ENCODE assay signal across 15 cellular contexts in the genomic region with DNA sequence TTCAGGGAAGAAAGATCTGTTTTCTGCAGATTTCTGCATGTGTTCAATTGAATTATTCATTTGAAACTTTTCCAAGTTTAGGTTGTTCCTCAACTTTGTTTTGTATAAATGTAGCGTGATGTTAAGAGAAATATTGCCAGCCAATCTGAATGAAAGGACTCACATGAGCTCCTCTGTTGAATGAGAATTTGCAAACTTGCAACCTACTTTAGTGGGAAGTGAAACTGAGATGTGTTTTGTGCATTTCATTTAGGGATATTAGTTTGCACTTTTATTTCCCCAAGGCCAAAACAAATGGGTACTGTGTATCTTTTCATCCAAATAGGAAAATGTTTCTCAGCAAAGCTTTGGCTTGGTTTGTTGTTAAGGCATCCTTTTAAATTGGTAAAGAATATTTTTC.
DNase-seq lines count a peak whose midpoint lies in the region; ATAC-seq and TF ChIP-seq lines count a peak whose summit lies in the region.
"Had no signal": no experiment of that assay in that cellular context is flagged by ENCODE, and none has a peak within 500 bp of the region (broad histone marks: within the 10 kb centered on the region; RNA-seq: fewer than 3 reads in every experiment).

No MANE protein-coding gene starts in this region.

- H3K4me3 ChIP-seq in OCI-LY7 (ENCODE audit: low read depth, low read length, poor library complexity, severe bottlenecking) (no peak overlapping the region), GM23248 (no peak overlapping the region), coronary artery (no peak overlapping the region)
- H3K4me3 ChIP-seq: dorsolateral prefrontal cortex, uterus had no signal

- intact Hi-C loops in OCI-LY7 (cut with micrococcal nuclease; ENCODE audit: unreplicated experiment) = no loop called here

- H3K79me2 ChIP-seq in OCI-LY7 (ENCODE audit: insufficient read depth, low read depth, low read length) (no peaks in the 10 kb centered on the region), GM23248 (ENCODE audit: insufficient read depth) (no peaks in the 10 kb centered on the region)

- no peak overlapping the region for H3K27ac ChIP-seq in OCI-LY7 (ENCODE audit: low read depth, low read length, poor library complexity, severe bottlenecking)
- no peak overlapping the region for H3K27ac ChIP-seq in GM23248
- no peak overlapping the region for H3K27ac ChIP-seq in coronary artery
- H3K27ac ChIP-seq: dorsolateral prefrontal cortex, uterus had no signal

- no TSS peak for BruUV-seq in OCI-LY7 (replicated peaks; lab: Mats Ljungman, UMichigan)

- no peaks in the 10 kb centered on the region for H3K36me3 ChIP-seq in OCI-LY7 (ENCODE audit: insufficient read depth, low read length)
- no peaks in the 10 kb centered on the region for H3K36me3 ChIP-seq in GM23248 (ENCODE audit: low read depth)
- H3K36me3 ChIP-seq: uterus had no signal

- ATAC-seq in GM21360 (IDR thresholded peaks at IDR 0.05; ENCODE audit: unreplicated experiment) (peak; percentile 67), HG03108 (IDR thresholded peaks at IDR 0.05; ENCODE audit: unreplicated experiment) (peak; percentile 31)
- ATAC-seq: right cardiac atrium had no signal

- TF ChIP-seq CTCF in GM13977 (IDR thresholded peaks at IDR 0.05; ENCODE audit: extremely low read depth, insufficient read depth, missing control alignments) (no peak), OCI-LY7 (conservative IDR thresholded peaks at IDR 0.05; ENCODE audit: low read length) (no peak), coronary artery (IDR thresholded peaks at IDR 0.05) (no peak)

- H3K4me1 ChIP-seq in OCI-LY7 (ENCODE audit: insufficient read depth, low read length, poor library complexity, severe bottlenecking) = peaks cover 12% of the 10 kb centered on the region
- H3K4me1 ChIP-seq in GM23248 (ENCODE audit: insufficient read depth) = peaks cover 10% of the 10 kb centered on the region; the same call in 1 of the 2 replicates
- H3K4me1 ChIP-seq: uterus had no signal

- H4K20me1 ChIP-seq in OCI-LY7 (ENCODE audit: insufficient read depth, low read length) (no peaks in the 10 kb centered on the region), GM23248 (ENCODE audit: insufficient read depth) (no peaks in the 10 kb centered on the region)

- CTCF ChIA-PET in OCI-LY7 (lab: Charles Lee; ENCODE audit: unreplicated experiment) = no interaction called here

- H3K9me3 ChIP-seq in OCI-LY7 (ENCODE audit: low read length) = no peaks in the 10 kb centered on the region
- no peaks in the 10 kb centered on the region for H3K9me3 ChIP-seq in GM23248 (ENCODE audit: low read depth)
- H3K9me3 ChIP-seq: uterus had no signal

- POLR2A ChIA-PET in OCI-LY7 (lab: Charles Lee) = interaction anchor here (0.6 kb wide), 2 partner anchors 69 to 372 kb away, joined by 3 to 5 read pairs; no protein-coding TSS in a partner anchor

- DNase-seq in GM13977 (ENCODE audit: low spot score) (peak; percentile 6), OCI-LY7 (ENCODE audit: low spot score) (peak; percentile 22), NCI-H1092 treated with DMSO at 0.1 percent for 48 hours (lab: John Stamatoyannopoulos, UW) (no peak), GM23248 (no peak), T-helper 9 cell (no peak), coronary artery (ENCODE audit: low spot score) (no peak)
- DNase-seq: activated effector memory CD4-positive, alpha-beta T cell treated with anti-CD3 and anti-CD28 coated beads, Interleukin-2, amount 50 U/mL, for 16 hours; dorsolateral prefrontal cortex; NCI-H226; nephron progenitor cell; right cardiac atrium; stimulated activated CD4-positive, alpha-beta T cell treated with anti-CD3 and anti-CD28 coated beads, Interleukin-4, amount 100 ng/mL, for 1 hour; uterus had no signal

- H3F3A ChIP-seq in GM23248 (ENCODE audit: insufficient read depth) = 0 out of 2 replicates have a peak, but pooled peaks cover 12% of the 10 kb centered on the region

- 95 to 100% methylated on average over 1 of the region's 1 CpG for WGBS in GM23248 (ENCODE audit: low coverage in 1 of 2, low lambda C conversion rate in 2 of 2, missing lambda C conversion rate in 2 of 2), 2 experiments

- no peaks in the 10 kb centered on the region for H3K9me2 ChIP-seq in OCI-LY7 (ENCODE audit: insufficient read depth, low read length)
- H3K9me2 ChIP-seq in GM23248 (ENCODE audit: insufficient read depth) = no peaks in the 10 kb centered on the region

- H2AFZ ChIP-seq in OCI-LY7 (ENCODE audit: low read length) = no peak overlapping the region
- no peak overlapping the region for H2AFZ ChIP-seq in GM23248

- in situ Hi-C loops in GM13977 (cut with MboI; ENCODE audit: low pct_unique_long_range_greater_than_20kb, low sequenced_read_pairs, unreplicated experiment) (no loop called here), GM23248 (cut with MboI) (no loop called here)

- H3K4me2 ChIP-seq in OCI-LY7 (ENCODE audit: low read length) (peak overlapping the region; percentile 31), GM23248 (ENCODE audit: unreplicated experiment) (no peak overlapping the region)

- H3K27me3 ChIP-seq in GM23248 (replicated peaks; ENCODE audit: insufficient read depth) = no peaks in the 10 kb centered on the region
- H3K27me3 ChIP-seq: dorsolateral prefrontal cortex, uterus had no signal

- no peak overlapping the region for H3K9ac ChIP-seq in GM23248

Comparison
In these comparisons a context has a peak if more than half of its experiments do, and no peak if none do; other contexts are left out.
1. DNase-seq: peak in GM13977 (single experiment) and OCI-LY7 (single experiment); none in NCI-H1092 treated with DMSO at 0.1 percent for 48 hours (single experiment), GM23248 (single experiment), T-helper 9 cell (single experiment) and coronary artery (single experiment).